ENCODE assay signal across 9 cellular contexts in the genomic region with DNA sequence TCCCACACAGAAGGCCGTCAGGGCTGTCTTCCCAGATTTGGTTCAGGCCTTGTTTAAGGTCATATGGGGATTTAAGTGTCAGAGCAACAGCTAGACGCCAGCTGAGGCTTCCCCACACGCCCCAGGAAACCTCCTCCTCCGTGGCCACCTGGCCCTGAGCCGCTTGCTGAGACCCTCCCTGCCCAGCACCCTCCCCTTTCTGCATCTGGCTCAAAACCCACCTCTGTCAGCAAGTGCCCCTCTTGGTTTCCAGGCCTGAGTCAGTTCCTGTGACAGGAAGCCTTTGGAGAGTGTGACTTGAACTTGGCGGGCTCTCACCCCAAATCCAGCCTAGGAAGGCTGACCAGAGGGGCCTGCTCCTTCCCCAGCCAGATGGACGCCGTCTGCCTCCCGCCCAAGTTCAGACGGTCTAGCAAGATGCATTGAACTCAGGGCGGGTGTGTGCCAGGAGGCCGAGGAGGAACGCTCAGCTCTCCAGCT. TPM values are rescaled to one million over a fixed set of nuclear protein-coding genes. Genes with fewer than 3 reads are reported as not detected.
DNase-seq lines count a peak whose midpoint lies in the region; ATAC-seq, FAIRE-seq and TF ChIP-seq lines count a peak whose summit lies in the region.
"Had no signal": no experiment of that assay in that cellular context is flagged by ENCODE, and none has a peak within 500 bp of the region (broad histone marks: within the 10 kb centered on the region; RNA-seq: fewer than 3 reads in every experiment).

No MANE protein-coding gene starts in this region.

- H3K4me1 ChIP-seq in GM12878 (ENCODE audit: control insufficient read depth, insufficient read depth, low read length) (peaks cover 16% of the 10 kb centered on the region), left lung (peaks cover 13 to 65% of the 10 kb centered on the region in 2 donors), thymus (ENCODE audit: control insufficient read depth, insufficient read depth, low read length) (peaks cover 50% of the 10 kb centered on the region), PC-3 (ENCODE audit: insufficient read depth, low read length) (peaks cover 7% of the 10 kb centered on the region)

- in situ Hi-C loops in GM12878 (cut with MboI) = no loop called here

- H3K9me2 ChIP-seq in PC-3 (replicated peaks; ENCODE audit: low read length) = no peaks in the 10 kb centered on the region

- H3K36me3 ChIP-seq in GM12878 (ENCODE audit: control insufficient read depth in 2 of 2, insufficient read depth in 2 of 2, low read length in 1 of 2) (no peaks in the 10 kb centered on the region), left lung (no peaks in the 10 kb centered on the region), thymus (ENCODE audit: control insufficient read depth, insufficient read depth) (no peaks in the 10 kb centered on the region), PC-3 (ENCODE audit: low read depth, low read length) (no peaks in the 10 kb centered on the region)
- H3K36me3 ChIP-seq: neutrophil had no signal

- no peaks in the 10 kb centered on the region for H3K27me3 ChIP-seq in GM12878 (replicated peaks in 1 of 2; ENCODE audit: control insufficient read depth in 2 of 2, insufficient read depth in 2 of 2, low read length in 1 of 2)
- no peaks in the 10 kb centered on the region for H3K27me3 ChIP-seq in left lung
- H3K27me3 ChIP-seq in thymus (ENCODE audit: control insufficient read depth, insufficient read depth) = no peaks in the 10 kb centered on the region
- H3K27me3 ChIP-seq in PC-3 (ENCODE audit: low read length) = peaks cover 61% of the 10 kb centered on the region

- FAIRE-seq in GM12878 (lab: Jason Lieb, UNC) = no peak

- RAD21 ChIA-PET in GM12878 (lab: Charles Lee; ENCODE audit: unreplicated experiment) = interaction anchor here (1.2 to 22.6 kb wide), 9 partner anchors 9 to 229 kb away, joined by 3 to 393 read pairs (median 6); no protein-coding TSS in a partner anchor

- H3K4me2 ChIP-seq in GM12878 (ENCODE audit: control insufficient read depth, insufficient read depth) = no peak overlapping the region
- H3K4me2 ChIP-seq in PC-3 (ENCODE audit: low read length) = no peak overlapping the region

- BruUV-seq in GM12878 (replicated peaks; lab: Mats Ljungman, UMichigan) (no TSS peak), PC-3 (replicated peaks; lab: Mats Ljungman, UMichigan) (no TSS peak)

- intact Hi-C loops in GM12878 (cut with micrococcal nuclease; ENCODE audit: unreplicated experiment) = loop anchor here (1.0 kb wide), 2 partner anchors 20 to 229 kb away; no protein-coding TSS in a partner anchor
- intact Hi-C loops in left lung (cut with DNase I) = loop anchor here in 1 of 2 donors (5.0 kb wide), 1 partner anchor 228 kb away; no protein-coding TSS in a partner anchor
- intact Hi-C loops in PC-3 (cut with micrococcal nuclease) = no loop called here

- no peaks in the 10 kb centered on the region for H3F3A ChIP-seq in PC-3 (ENCODE audit: low read length, unreplicated experiment)

- H3K4me3 ChIP-seq in GM12878 (no peak overlapping the region), left lung (no peak overlapping the region), thymus (ENCODE audit: low read length) (no peak overlapping the region), PC-3 (ENCODE audit: low read length) (no peak overlapping the region)

- no peak for TF ChIP-seq EP300 in GM12878 (IDR thresholded peaks at IDR 0.05; ENCODE audit: borderline replicate concordance in 1 of 2, control insufficient read depth in 1 of 2, low read depth in 2 of 2, low read length in 2 of 2)

- H3K79me2 ChIP-seq in GM12878 (ENCODE audit: control insufficient read depth, insufficient read depth, low read length) (no peaks in the 10 kb centered on the region), PC-3 (ENCODE audit: low read length) (no peaks in the 10 kb centered on the region)

- WGBS in GM12878 (ENCODE audit: insufficient coverage, insufficient replicate concordance, low lambda C conversion rate, missing lambda C conversion rate) = 22% methylated on average over 13 of the region's 13 CpGs
- WGBS in thymus = 5% methylated on average over 13 of the region's 13 CpGs

- DNase-seq in activated CD4-positive, CD25-positive, alpha-beta regulatory T cell treated with anti-CD3 and anti-CD28 coated beads, Interleukin-2, amount 50 U/mL, for 72 hours = peak; percentile 36
- no peak for DNase-seq in GM12878 (ENCODE audit: low read depth, low spot score)
- peak in 1 of 2 donors; percentile 55 for DNase-seq in left lung
- no peak for DNase-seq in NCI-H526 treated with DMSO at 0.1 percent for 48 hours (lab: John Stamatoyannopoulos, UW)
- DNase-seq in PC-3 = no peak

- SMC1A ChIA-PET in GM12878 (lab: Charles Lee; ENCODE audit: uncharacterized antibody, unreplicated experiment) = interaction anchor here (1.0 to 11.7 kb wide), 16 partner anchors 10 to 229 kb away, joined by 3 to 183 read pairs (median 4); no protein-coding TSS in a partner anchor

- H3K27ac ChIP-seq in GM12878 (ENCODE audit: control insufficient read depth, insufficient read depth) (no peak overlapping the region), left lung (peak overlapping the region; percentile 67 to 68), thymus (ENCODE audit: low read depth) (peak overlapping the region; percentile 92), PC-3 (ENCODE audit: low read length) (no peak overlapping the region)
- H3K27ac ChIP-seq: neutrophil had no signal

- TF ChIP-seq RAD21 in GM12878 (IDR thresholded peaks at IDR 0.05; ENCODE audit: insufficient read depth, low read depth, low read length) = no peak

- no peak for TF ChIP-seq POLR2A in GM12878 (IDR thresholded peaks at IDR 0.05; ENCODE audit: low read depth, low read length)

- no peak for TF ChIP-seq CTCF in GM12878 (IDR thresholded peaks at IDR 0.05 in 2 of 3, conservative IDR thresholded peaks at IDR 0.05 in 1 of 3; ENCODE audit: control insufficient read depth in 2 of 3, extremely low read depth in 1 of 3, insufficient read depth in 1 of 3, low read depth in 3 of 3, low read length in 3 of 3)
- no peak for TF ChIP-seq CTCF in left lung (IDR thresholded peaks at IDR 0.05)
- no peak for TF ChIP-seq CTCF in PC-3 (conservative IDR thresholded peaks at IDR 0.05; ENCODE audit: low read depth, low read length)

- no peak for ATAC-seq in activated CD4-positive, CD25-positive, alpha-beta regulatory T cell treated with anti-CD3 and anti-CD28 coated beads, Interleukin-2, amount 50 U/mL, for 24 hours
- ATAC-seq in GM12878 = no peak
- peak; percentile 47 for ATAC-seq in left lung
- ATAC-seq in GM19397 (IDR thresholded peaks at IDR 0.05; ENCODE audit: unreplicated experiment) = no peak
- ATAC-seq in PC-3 = no peak

- POLR2A ChIA-PET in GM12878 (lab: Charles Lee) (interaction anchor here (1.5 to 3.2 kb wide), 4 partner anchors 9 to 123 kb away, joined by 3 to 16 read pairs (median 8); no protein-coding TSS in a partner anchor), PC-3 (lab: Charles Lee; ENCODE audit: unreplicated experiment) (no interaction called here)

- CTCF ChIA-PET in GM12878 (lab: Yijun Ruan, JAX) (interaction anchor here (0.5 to 16.0 kb wide), 21 partner anchors 9 to 529 kb away, joined by 3 to 503 read pairs (median 5); no protein-coding TSS in a partner anchor), PC-3 (lab: Charles Lee) (no interaction called here)

- H3K9me3 ChIP-seq in GM12878 (replicated peaks; ENCODE audit: control insufficient read depth, insufficient read depth, low read length) (no peaks in the 10 kb centered on the region), left lung (no peaks in the 10 kb centered on the region), thymus (ENCODE audit: control insufficient read depth) (no peaks in the 10 kb centered on the region), PC-3 (ENCODE audit: low read length) (no peaks in the 10 kb centered on the region)
- H3K9me3 ChIP-seq: neutrophil had no signal

- no peaks in the 10 kb centered on the region for H4K20me1 ChIP-seq in GM12878 (ENCODE audit: control insufficient read depth, insufficient read depth)
- no peaks in the 10 kb centered on the region for H4K20me1 ChIP-seq in PC-3 (ENCODE audit: low read length)

- H3K9ac ChIP-seq in GM12878 (ENCODE audit: control insufficient read depth, insufficient read depth, low read length) = no peak overlapping the region; the same call in 1 of the 2 replicates
- no peak overlapping the region for H3K9ac ChIP-seq in PC-3 (ENCODE audit: low read length)

- H2AFZ ChIP-seq in GM12878 (ENCODE audit: control insufficient read depth, low read depth, low read length) = peak overlapping the region; percentile 36; the same call in 1 of the 2 replicates
- H2AFZ ChIP-seq in PC-3 (ENCODE audit: low read length) = no peak overlapping the region

RNA-seq across cellular contexts. Expression of gene FXYD2, which starts 0.6 kb away (rescaled TPM):
- total RNA-seq in GM12878 (2013; cell fraction: nucleolus; rRNA removed) = 0.56 and 0.64 TPM in 2 replicates
- total RNA-seq in GM12878 (2014; rRNA removed) (3.6 and 3.8 TPM in 2 replicates), GM12878 (2014; rRNA removed; fragmentation: Illumina TruSeq; extraction: Trizol) (1.2 and 1.5 TPM in 2 replicates), GM12878 (2021) (1.8 and 2.0 TPM in 2 replicates), left lung (1 to 10 TPM; 1.2 to 4.4 TPM), PC-3 (2014; rRNA removed) (not detected in 2 replicates)
- polyA plus RNA-seq in GM12878 (2011; ENCODE audit: low read depth) = 3.6 TPM
- polyA plus RNA-seq in GM12878 (2011; rRNA removed) (3.2 and 4.5 TPM in 2 replicates), GM12878 (2014; fragmentation: Illumina TruSeq; extraction: Trizol) (1.9 TPM in 1 of 2 replicates, not detected in the other), GM12878 (2014; fragmentation: Nextera tagmentation; extraction: Ambion mirVana) (1 to 10 TPM; 1.6 to 1.9 TPM), GM12878 (2014; rRNA removed) (2.0 and 2.9 TPM in 2 replicates), GM12878 (2016; fragmentation: Nextera tagmentation; extraction: Ambion mirVana) (1 to 10 TPM; 3.3 to 4.1 TPM), thymus (100 TPM)
- polyA plus RNA-seq in GM12878 (2011; cell fraction: cytosol; rRNA removed) = 9.8 TPM in 2 replicates
- 2.4 and 8.4 TPM in 2 replicates for polyA plus RNA-seq in GM12878 (2011; cell fraction: nucleus; rRNA removed)
- polyA plus RNA-seq in GM12878 (2012) = 4.5 and 6.7 TPM in 2 replicates
- polyA minus RNA-seq in GM12878 (2011; rRNA and poly(A)+ RNA removed) = 2.9 and 5.7 TPM in 2 replicates
- not detected in 2 replicates for polyA minus RNA-seq in GM12878 (2011; cell fraction: cytosol; rRNA and poly(A)+ RNA removed)
- polyA minus RNA-seq in GM12878 (2011; cell fraction: nucleus; rRNA and poly(A)+ RNA removed) = 1.5 and 1.9 TPM in 2 replicates

RNA-seq across cellular contexts. Expression of gene DSCAML1, which starts 27.0 kb away (rescaled TPM):
- total RNA-seq in GM12878 (2013; cell fraction: nucleolus; rRNA removed) = 0.48 and 1.6 TPM in 2 replicates
- 0.06 and 0.11 TPM in 2 replicates for total RNA-seq in GM12878 (2014; rRNA removed)
- total RNA-seq in GM12878 (2014; rRNA removed; fragmentation: Illumina TruSeq; extraction: Trizol) = 0.05 and 0.09 TPM in 2 replicates
- 0.13 TPM in 2 replicates for total RNA-seq in GM12878 (2021)
- 0.03 TPM for polyA plus RNA-seq in GM12878 (2011; ENCODE audit: low read depth)
- polyA plus RNA-seq in GM12878 (2011; rRNA removed) = 0.18 and 0.20 TPM in 2 replicates
- polyA plus RNA-seq in GM12878 (2011; cell fraction: cytosol; rRNA removed) = 0.39 and 0.47 TPM in 2 replicates
- 1.5 TPM in 2 replicates for polyA plus RNA-seq in GM12878 (2011; cell fraction: nucleus; rRNA removed)
- 0.15 and 0.39 TPM in 2 replicates for polyA plus RNA-seq in GM12878 (2012)
- polyA plus RNA-seq in GM12878 (2014; fragmentation: Illumina TruSeq; extraction: Trizol) = 0.06 and 0.11 TPM in 2 replicates
- polyA plus RNA-seq in GM12878 (2014; fragmentation: Nextera tagmentation; extraction: Ambion mirVana) = under 1 TPM in 1 of 2 experiments, not detected in 1; 0.03 TPM
- 0.06 and 0.10 TPM in 2 replicates for polyA plus RNA-seq in GM12878 (2014; rRNA removed)
- polyA plus RNA-seq in GM12878 (2016; fragmentation: Nextera tagmentation; extraction: Ambion mirVana) = under 1 TPM; 0.03 TPM
- polyA minus RNA-seq in GM12878 (2011; rRNA and poly(A)+ RNA removed) = 0.26 and 0.80 TPM in 2 replicates
- polyA minus RNA-seq in GM12878 (2011; cell fraction: cytosol; rRNA and poly(A)+ RNA removed) = 0.27 TPM in 1 of 2 replicates, not detected in the other
- 2.3 and 3.7 TPM in 2 replicates for polyA minus RNA-seq in GM12878 (2011; cell fraction: nucleus; rRNA and poly(A)+ RNA removed)
- under 1 TPM; 0.35 to 0.39 TPM for total RNA-seq in left lung
- polyA plus RNA-seq in thymus = 0.32 TPM
- not detected in 2 replicates for total RNA-seq in PC-3 (2014; rRNA removed)

RNA-seq across cellular contexts. Expression of gene FXYD6, which starts 52.5 kb away (rescaled TPM):
- total RNA-seq in GM12878 (2013; cell fraction: nucleolus; rRNA removed) = 0.27 TPM in 1 of 2 replicates, not detected in the other
- total RNA-seq in GM12878 (2014; rRNA removed) (0.11 and 0.27 TPM in 2 replicates), GM12878 (2014; rRNA removed; fragmentation: Illumina TruSeq; extraction: Trizol) (0.09 TPM in 1 of 2 replicates, not detected in the other), GM12878 (2021) (0.10 and 0.93 TPM in 2 replicates), left lung (10 to 100 TPM; 41.4 to 55.0 TPM), PC-3 (2014; rRNA removed) (not detected in 2 replicates)
- not detected for polyA plus RNA-seq in GM12878 (2011; ENCODE audit: low read depth)
- polyA plus RNA-seq in GM12878 (2011; rRNA removed) (2.0 and 2.1 TPM in 2 replicates), GM12878 (2014; fragmentation: Illumina TruSeq; extraction: Trizol) (0.46 and 1.2 TPM in 2 replicates), GM12878 (2014; fragmentation: Nextera tagmentation; extraction: Ambion mirVana) (under 1 TPM; 0.16 to 0.29 TPM), GM12878 (2014; rRNA removed) (0.42 and 0.88 TPM in 2 replicates), GM12878 (2016; fragmentation: Nextera tagmentation; extraction: Ambion mirVana) (not detected), thymus (24.1 TPM)
- 2.2 and 2.8 TPM in 2 replicates for polyA plus RNA-seq in GM12878 (2011; cell fraction: cytosol; rRNA removed)
- polyA plus RNA-seq in GM12878 (2011; cell fraction: nucleus; rRNA removed) = 2.2 and 3.1 TPM in 2 replicates
- 0.42 and 0.62 TPM in 2 replicates for polyA plus RNA-seq in GM12878 (2012)
- 1.5 and 4.3 TPM in 2 replicates for polyA minus RNA-seq in GM12878 (2011; rRNA and poly(A)+ RNA removed)
- polyA minus RNA-seq in GM12878 (2011; cell fraction: cytosol; rRNA and poly(A)+ RNA removed) = not detected in 2 replicates
- 0.96 and 1.9 TPM in 2 replicates for polyA minus RNA-seq in GM12878 (2011; cell fraction: nucleus; rRNA and poly(A)+ RNA removed)

Comparison
In these comparisons a context has a peak if more than half of its experiments do, and no peak if none do; other contexts are left out.
1. H3K27ac ChIP-seq: peak in left lung (2 of 2) and thymus (single experiment); none in GM12878 (single experiment) and PC-3 (single experiment).
2. RNA of gene FXYD6, which starts 52.5 kb away (total RNA-seq): 41.4 to 55.0 TPM in left lung; 0.09 to 0.93 TPM in GM12878 and not detected in PC-3; every median in the first group is over 10 times any median in the second.